7 cellular contexts compared by ENCODE assay signal in genomic region chr12:3407723-3408122, GRCh38.
"Had no signal": no experiment of that assay in that cellular context is flagged by ENCODE, and none has a peak within 500 bp of the region (broad histone marks: within the 10 kb centered on the region; RNA-seq: fewer than 3 reads in every experiment).

No MANE protein-coding gene starts in this region.

- H3K4me2 ChIP-seq: KMS-11 had no signal

- H3K9ac ChIP-seq: KMS-11 had no signal

- FAIRE-seq: HTR-8/SVneo had no signal

- DNase-seq: IMR-90, Karpas-422, KBM-7, KG1 had no signal

- H3K27ac ChIP-seq: HL-60, KMS-11 had no signal
